ENCODE assay signal across 8 cellular contexts in the genomic region with DNA sequence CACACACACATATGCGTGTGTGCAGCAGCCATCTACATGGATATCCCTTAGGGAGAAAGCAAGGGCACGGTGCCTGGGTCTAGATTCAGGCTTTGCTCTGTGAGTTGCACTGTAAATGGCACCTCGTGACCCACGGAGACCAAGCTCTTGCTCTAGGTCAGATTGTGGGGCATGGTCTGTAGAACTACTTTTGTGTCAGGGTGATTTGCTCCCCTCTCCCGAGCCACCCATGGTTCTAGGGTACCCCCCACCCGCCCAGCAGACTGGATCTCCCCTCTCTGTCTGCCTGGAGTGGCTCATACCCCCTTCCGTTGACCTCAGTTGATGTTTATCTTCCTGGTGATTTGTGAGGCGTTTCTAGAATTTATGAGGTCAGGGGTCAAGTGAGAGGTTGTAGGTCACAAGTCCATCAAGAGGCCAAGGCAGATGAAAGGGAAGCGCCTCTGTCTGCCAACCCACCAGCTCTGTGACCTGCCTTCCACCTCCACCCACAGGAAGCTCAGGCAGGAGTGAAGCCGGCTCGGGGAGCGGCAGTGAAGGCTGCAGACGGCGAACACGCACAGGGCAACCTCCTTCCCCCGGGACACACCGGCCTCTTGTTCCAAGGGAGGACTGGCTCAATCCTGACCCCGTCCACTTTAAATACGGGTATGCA.
DNase-seq lines count a peak whose midpoint lies in the region; ATAC-seq, FAIRE-seq and TF ChIP-seq lines count a peak whose summit lies in the region.

No MANE protein-coding gene starts in this region.

- H3K27me3 Mint-ChIP-seq in activated naive CD8-positive, alpha-beta T cell, result no peaks in the 10 kb centered on the region

- CTCF ChIA-PET in PC-9 (lab: Charles Lee), result no interaction called here

- DNase-seq in PC-9 (peak in 1 of 2 experiments; percentile 28), pancreas (no peak), WERI-Rb-1 (no peak), globus pallidus (ENCODE audit: low spot score) (no peak), frontal cortex (ENCODE audit: low spot score in 2 of 2) (no peak), DMS53 treated with DMSO at 0.1 percent for 48 hours (lab: John Stamatoyannopoulos, UW; ENCODE audit: unreplicated experiment) (no peak)

- H3K9me3 ChIP-seq in PC-9 (ENCODE audit: insufficient read depth, low read depth) (no peaks in the 10 kb centered on the region), pancreas (no peaks in the 10 kb centered on the region), WERI-Rb-1 (ENCODE audit: severe bottlenecking) (no peaks in the 10 kb centered on the region)

- H3K27me3 ChIP-seq in PC-9 (ENCODE audit: insufficient read depth, low read depth) (peaks cover 26% of the 10 kb centered on the region), pancreas (no peaks in the 10 kb centered on the region), WERI-Rb-1 (ENCODE audit: insufficient read depth, low read depth, severe bottlenecking) (no peaks in the 10 kb centered on the region)

- peaks cover 24% of the 10 kb centered on the region for H3K4me1 Mint-ChIP-seq in activated naive CD8-positive, alpha-beta T cell (ENCODE audit: low read depth)

- FAIRE-seq in pancreas (lab: Jason Lieb, UNC), result no peak
- FAIRE-seq in frontal cortex (lab: Jason Lieb, UNC), result no peak

- H3K36me3 ChIP-seq in PC-9 (ENCODE audit: low read depth) (no peaks in the 10 kb centered on the region), pancreas (no peaks in the 10 kb centered on the region), WERI-Rb-1 (no peaks in the 10 kb centered on the region)

- POLR2A ChIA-PET in PC-9 (lab: Charles Lee; ENCODE audit: unreplicated experiment), result no interaction called here

- H3K36me3 Mint-ChIP-seq in activated naive CD8-positive, alpha-beta T cell, result no peaks in the 10 kb centered on the region

- no TSS peak for BruUV-seq in PC-9 (replicated peaks; lab: Mats Ljungman, UMichigan)

- peak overlapping the region; percentile 1 for H3K4me3 ChIP-seq in GM12875 (ENCODE audit: low read depth, low read length)
- H3K4me3 ChIP-seq in PC-9, result peak overlapping the region; percentile 27; the same call in 1 of the 2 replicates
- H3K4me3 ChIP-seq in pancreas, result no peak overlapping the region
- no peak overlapping the region for H3K4me3 ChIP-seq in WERI-Rb-1 (ENCODE audit: low read depth, low read length)

- H3F3A ChIP-seq in PC-9 (ENCODE audit: insufficient read depth, low read depth), result peaks cover 7% of the 10 kb centered on the region; the same call in 1 of the 2 replicates

- H3K27ac Mint-ChIP-seq in activated naive CD8-positive, alpha-beta T cell, result peak overlapping the region; percentile 77

- no peaks in the 10 kb centered on the region for H3K9me3 Mint-ChIP-seq in activated naive CD8-positive, alpha-beta T cell (ENCODE audit: low read depth)

- intact Hi-C loops in PC-9 (cut with micrococcal nuclease; ENCODE audit: unreplicated experiment), result no loop called here
- intact Hi-C loops in pancreas (cut with DNase I), result no loop called here

- no peaks in the 10 kb centered on the region for H4K20me1 ChIP-seq in PC-9 (ENCODE audit: insufficient read depth)

- ATAC-seq in pancreas, result peak; percentile 22 to 64 (median 54)

- no peak overlapping the region; the same call in 1 of the 2 replicates for H2AFZ ChIP-seq in PC-9

- 46 to 47% methylated on average over 19 of the region's 19 CpGs for WGBS in pancreas, 2 donors

- H3K4me1 ChIP-seq in PC-9 (replicated peaks; ENCODE audit: insufficient read depth) (peaks cover 20% of the 10 kb centered on the region), pancreas (peaks cover 0 to 15% (median 9%) of the 10 kb centered on the region in 3 donors)

- peak overlapping the region; percentile 83 for H3K4me3 Mint-ChIP-seq in activated naive CD8-positive, alpha-beta T cell

- H3K79me2 ChIP-seq in PC-9 (ENCODE audit: low read depth), result no peaks in the 10 kb centered on the region

- no peak for TF ChIP-seq CTCF in GM12875 (IDR thresholded peaks at IDR 0.05; ENCODE audit: borderline replicate concordance, insufficient read depth, low read depth, low read length)
- TF ChIP-seq CTCF in PC-9 (conservative IDR thresholded peaks at IDR 0.05), result no peak
- TF ChIP-seq CTCF in pancreas (IDR thresholded peaks at IDR 0.05), result no peak
- TF ChIP-seq CTCF in WERI-Rb-1 (IDR thresholded peaks at IDR 0.05; ENCODE audit: low read depth, low read length), result no peak

- peak overlapping the region; percentile 71 for H3K4me2 ChIP-seq in PC-9

- H3K27ac ChIP-seq in PC-9, result no peak overlapping the region
- no peak overlapping the region for H3K27ac ChIP-seq in pancreas
- no peak overlapping the region for H3K27ac ChIP-seq in WERI-Rb-1

- no peaks in the 10 kb centered on the region for H3K9me2 ChIP-seq in PC-9 (ENCODE audit: insufficient read depth)

Comparison
In these comparisons a context has a peak if more than half of its experiments do, and no peak if none do; other contexts are left out.
1. H3K4me3 ChIP-seq: peak in GM12875 (single experiment) and PC-9 (single experiment); none in pancreas (0 of 4) and WERI-Rb-1 (single experiment).